In the genomic region with DNA sequence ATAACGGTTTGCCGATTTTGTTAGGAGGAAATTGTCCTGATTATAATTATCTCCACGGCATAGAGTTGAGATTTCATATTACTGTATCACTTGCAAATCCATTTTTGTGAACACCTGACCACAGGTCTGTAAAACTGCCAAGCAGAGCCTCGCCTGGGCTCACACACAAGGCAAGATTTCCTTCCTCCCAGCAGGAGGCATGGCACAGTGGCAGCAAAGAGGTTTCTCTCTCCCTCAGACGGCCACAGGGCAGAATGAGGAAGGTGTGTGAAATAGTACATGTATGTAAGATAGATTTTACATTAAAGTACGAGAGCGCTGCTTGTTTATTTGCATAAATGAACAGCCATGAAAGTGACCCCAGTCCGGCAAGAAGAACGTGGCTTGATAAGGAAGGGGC, we compare ENCODE assay signal across 9 cellular contexts.
DNase-seq lines count a peak whose midpoint lies in the region; ATAC-seq, FAIRE-seq and TF ChIP-seq lines count a peak whose summit lies in the region.
"Had no signal": no experiment of that assay in that cellular context is flagged by ENCODE, and none has a peak within 500 bp of the region (broad histone marks: within the 10 kb centered on the region; RNA-seq: fewer than 3 reads in every experiment).

No MANE protein-coding gene starts in this region.

- peak in 2 of 7 experiments; percentile 46 to 52 for DNase-seq in CD8-positive, alpha-beta T cell
- DNase-seq in T-helper 17 cell (no peak), lung (ENCODE audit: low spot score) (no peak), glomerular visceral epithelial cell (ENCODE audit: extremely low spot score) (no peak), urothelium cell line (ENCODE audit: low spot score) (no peak), COLO829 (ENCODE audit: low spot score) (no peak), glutamatergic neuron (no peak)

- H3K4me1 Mint-ChIP-seq in CD8-positive, alpha-beta T cell (ENCODE audit: low read depth), result peaks cover 100% of the 10 kb centered on the region
- H3K4me1 Mint-ChIP-seq in T-helper 17 cell, result peaks cover 86% of the 10 kb centered on the region
- H3K4me1 Mint-ChIP-seq in glutamatergic neuron (ENCODE audit: low read depth, unreplicated experiment), result peaks cover 35% of the 10 kb centered on the region

- TF ChIP-seq CTCF in CD8-positive, alpha-beta T cell (IDR thresholded peaks at IDR 0.05), result no peak
- TF ChIP-seq CTCF in lung (IDR thresholded peaks at IDR 0.05; ENCODE audit: control extremely low read depth, extremely low read depth), result no peak
- TF ChIP-seq CTCF in glutamatergic neuron (IDR thresholded peaks at IDR 0.05; ENCODE audit: partially characterized antibody, unreplicated experiment), result no peak

- H3K4me1 ChIP-seq in CD8-positive, alpha-beta T cell (ENCODE audit: insufficient read depth, low read length), result peaks cover 100% of the 10 kb centered on the region
- H3K4me1 ChIP-seq in lung (ENCODE audit: control insufficient read depth in 2 of 2, insufficient read depth in 2 of 2, low read length in 2 of 2), result peaks cover 6 to 35% of the 10 kb centered on the region in 2 donors

- no peaks in the 10 kb centered on the region for H3K27me3 ChIP-seq in CD8-positive, alpha-beta T cell (ENCODE audit: insufficient read depth, low read length)
- no peaks in the 10 kb centered on the region for H3K27me3 ChIP-seq in lung (ENCODE audit: control insufficient read depth, insufficient read depth)

- CTCF ChIA-PET in CD8-positive, alpha-beta T cell (lab: Charles Lee), result interaction anchor here (0.9 to 11.1 kb wide), 3 partner anchors 12 to 31 kb away, joined by 3 to 202 read pairs (median 26); no protein-coding TSS in a partner anchor

- peak overlapping the region; percentile 95 for H3K27ac Mint-ChIP-seq in CD8-positive, alpha-beta T cell
- peak overlapping the region; percentile 99 for H3K27ac Mint-ChIP-seq in T-helper 17 cell
- no peak overlapping the region for H3K27ac Mint-ChIP-seq in glutamatergic neuron (ENCODE audit: unreplicated experiment)
- H3K27ac Mint-ChIP-seq: progenitor cell of endocrine pancreas had no signal

- H3K9me3 ChIP-seq in CD8-positive, alpha-beta T cell (ENCODE audit: low read length), result no peaks in the 10 kb centered on the region
- no peaks in the 10 kb centered on the region for H3K9me3 ChIP-seq in T-helper 17 cell (ENCODE audit: control insufficient read depth, low read length, poor library complexity, severe bottlenecking)
- H3K9me3 ChIP-seq in lung (ENCODE audit: control insufficient read depth in 2 of 2, insufficient read depth in 1 of 2, low read length in 1 of 2), result no peaks in the 10 kb centered on the region

- H3K36me3 ChIP-seq in CD8-positive, alpha-beta T cell (ENCODE audit: insufficient read depth, low read length), result no peaks in the 10 kb centered on the region
- H3K36me3 ChIP-seq in lung (ENCODE audit: control insufficient read depth in 2 of 2, insufficient read depth in 2 of 2, low read length in 2 of 2), result no peaks in the 10 kb centered on the region

- peak overlapping the region; percentile 53 for H3K27ac ChIP-seq in CD8-positive, alpha-beta T cell (ENCODE audit: low read depth, low read length)
- H3K27ac ChIP-seq in lung (ENCODE audit: low read depth in 1 of 2, low read length in 1 of 2), result peak overlapping the region; percentile 10 to 58

- no peaks in the 10 kb centered on the region for H3K27me3 Mint-ChIP-seq in CD8-positive, alpha-beta T cell (ENCODE audit: low read depth)
- H3K27me3 Mint-ChIP-seq in T-helper 17 cell, result no peaks in the 10 kb centered on the region
- H3K27me3 Mint-ChIP-seq in glutamatergic neuron (ENCODE audit: unreplicated experiment), result peaks cover 4% of the 10 kb centered on the region

- ATAC-seq in CD8-positive, alpha-beta T cell, result no peak
- ATAC-seq in GM21723 (IDR thresholded peaks at IDR 0.05; ENCODE audit: unreplicated experiment) (peak; percentile 42), T-helper 17 cell (no peak), lung (ENCODE audit: insufficient read depth, low FRiP score) (no peak)

- no peaks in the 10 kb centered on the region for H3K9me3 Mint-ChIP-seq in CD8-positive, alpha-beta T cell
- peaks cover 6% of the 10 kb centered on the region for H3K9me3 Mint-ChIP-seq in glutamatergic neuron (ENCODE audit: unreplicated experiment)

- peak overlapping the region; percentile 69 for H3K4me3 Mint-ChIP-seq in CD8-positive, alpha-beta T cell
- H3K4me3 Mint-ChIP-seq in T-helper 17 cell, result peak overlapping the region; percentile 74
- H3K4me3 Mint-ChIP-seq in glutamatergic neuron (ENCODE audit: unreplicated experiment), result no peak overlapping the region

- WGBS in lung, 2 donors, result 22 to 47% methylated on average over 9 of the region's 9 CpGs

- H3K36me3 Mint-ChIP-seq in CD8-positive, alpha-beta T cell, result no peaks in the 10 kb centered on the region
- H3K36me3 Mint-ChIP-seq in T-helper 17 cell (ENCODE audit: low read depth) (no peaks in the 10 kb centered on the region), glutamatergic neuron (ENCODE audit: unreplicated experiment) (no peaks in the 10 kb centered on the region)

- POLR2A ChIA-PET in CD8-positive, alpha-beta T cell (lab: Charles Lee), result interaction anchor here (3.6 to 11.6 kb wide), 3 partner anchors 12 to 31 kb away, joined by 18 to 319 read pairs (median 40); no protein-coding TSS in a partner anchor

- FAIRE-seq in urothelium cell line (lab: Jason Lieb, UNC), result no peak

- intact Hi-C loops in CD8-positive, alpha-beta T cell (cut with DNase I, micrococcal nuclease), result loop anchor here in 1 of 2 experiments (1.0 kb wide), 1 partner anchor 33 kb away; no protein-coding TSS in a partner anchor

- no peak overlapping the region for H3K4me3 ChIP-seq in CD8-positive, alpha-beta T cell (ENCODE audit: low read depth, low read length)
- H3K4me3 ChIP-seq in lung, result no peak overlapping the region
